Comparison of ENCODE assay signal across 10 cellular contexts in genomic region chr3:49397470-49397869, GRCh38. TPM values are rescaled to one million over a fixed set of nuclear protein-coding genes. Genes with fewer than 3 reads are reported as not detected.
DNase-seq lines count a peak whose midpoint lies in the region; ATAC-seq and TF ChIP-seq lines count a peak whose summit lies in the region.
"Had no signal": no experiment of that assay in that cellular context is flagged by ENCODE, and none has a peak within 500 bp of the region (broad histone marks: within the 10 kb centered on the region; RNA-seq: fewer than 3 reads in every experiment).

No MANE protein-coding gene starts in this region.

- H3K36me3 ChIP-seq in hepatocyte (replicated peaks; ENCODE audit: insufficient read depth, low read depth): no peaks in the 10 kb centered on the region
- H3K36me3 ChIP-seq: breast epithelium had no signal

- no peaks in the 10 kb centered on the region for H3K27me3 ChIP-seq in hepatocyte
- H3K27me3 ChIP-seq: breast epithelium, SJSA1 had no signal

- H3K4me1 ChIP-seq in hepatocyte (ENCODE audit: insufficient read depth): no peaks in the 10 kb centered on the region
- H3K4me1 ChIP-seq: breast epithelium, SJSA1 had no signal

- H3K79me2 ChIP-seq in hepatocyte: peaks cover 98% of the 10 kb centered on the region

- intact Hi-C loops in activated CD4-positive, alpha-beta T cell treated with anti-CD3 and anti-CD28 coated beads, Interleukin-2, amount 10 ng/mL, durations not matched to agents 24 days and 14 days (cut with micrococcal nuclease): no loop called here

- TF ChIP-seq CTCF in hepatocyte (IDR thresholded peaks at IDR 0.05; ENCODE audit: poor library complexity): no peak

- no peaks in the 10 kb centered on the region for H3K27me3 Mint-ChIP-seq in activated CD4-positive, alpha-beta T cell treated with anti-CD3 and anti-CD28 coated beads, Interleukin-2, amount 10 ng/mL, durations not matched to agents 24 days and 14 days
- H3K27me3 Mint-ChIP-seq in activated CD4-positive, alpha-beta T cell treated with anti-CD3 and anti-CD28 coated beads, Interleukin-2, amount 10 ng/mL, durations not matched to agents 7 days and 5 days: no peaks in the 10 kb centered on the region
- no peaks in the 10 kb centered on the region for H3K27me3 Mint-ChIP-seq in activated naive CD8-positive, alpha-beta T cell treated with anti-CD3 and anti-CD28 coated beads for 36 hours
- no peaks in the 10 kb centered on the region for H3K27me3 Mint-ChIP-seq in stimulated activated naive B cell treated with anti-CD40 and anti-IgM and Interleukin-4, amounts not matched to agents 10 μg/mL and 1 μg/mL and 100 μg/mL, for 72 hours

- peak overlapping the region; percentile 6 for H3K27ac Mint-ChIP-seq in activated CD4-positive, alpha-beta T cell treated with anti-CD3 and anti-CD28 coated beads, Interleukin-2, amount 10 ng/mL, durations not matched to agents 24 days and 14 days
- no peak overlapping the region for H3K27ac Mint-ChIP-seq in activated CD4-positive, alpha-beta T cell treated with anti-CD3 and anti-CD28 coated beads, Interleukin-2, amount 10 ng/mL, durations not matched to agents 7 days and 5 days
- H3K27ac Mint-ChIP-seq in activated naive CD8-positive, alpha-beta T cell treated with anti-CD3 and anti-CD28 coated beads for 36 hours: peak overlapping the region; percentile 3
- peak overlapping the region; percentile 7 for H3K27ac Mint-ChIP-seq in stimulated activated naive B cell treated with anti-CD40 and anti-IgM and Interleukin-4, amounts not matched to agents 10 μg/mL and 1 μg/mL and 100 μg/mL, for 72 hours

- H3K36me3 Mint-ChIP-seq in activated CD4-positive, alpha-beta T cell treated with anti-CD3 and anti-CD28 coated beads, Interleukin-2, amount 10 ng/mL, durations not matched to agents 24 days and 14 days (ENCODE audit: low read depth): peaks cover 41% of the 10 kb centered on the region
- peaks cover 41% of the 10 kb centered on the region for H3K36me3 Mint-ChIP-seq in activated CD4-positive, alpha-beta T cell treated with anti-CD3 and anti-CD28 coated beads, Interleukin-2, amount 10 ng/mL, durations not matched to agents 7 days and 5 days (ENCODE audit: low read depth)
- peaks cover 49% of the 10 kb centered on the region for H3K36me3 Mint-ChIP-seq in activated naive CD8-positive, alpha-beta T cell treated with anti-CD3 and anti-CD28 coated beads for 36 hours
- peaks cover 41 to 65% of the 10 kb centered on the region in 2 donors for H3K36me3 Mint-ChIP-seq in stimulated activated naive B cell treated with anti-CD40 and anti-IgM and Interleukin-4, amounts not matched to agents 10 μg/mL and 1 μg/mL and 100 μg/mL, for 72 hours

- no peak overlapping the region for H3K27ac ChIP-seq in hepatocyte
- H3K27ac ChIP-seq: SJSA1 had no signal

- POLR2A ChIA-PET in activated CD4-positive, alpha-beta T cell treated with anti-CD3 and anti-CD28 coated beads, Interleukin-2, amount 10 ng/mL, durations not matched to agents 7 days and 5 days (lab: Charles Lee): interaction anchor here (0.5 kb wide), 1 partner anchor 480 kb away, joined by 3 read pairs; no protein-coding TSS in a partner anchor

- no peak overlapping the region for H2AFZ ChIP-seq in hepatocyte

- no peak overlapping the region for H3K4me3 ChIP-seq in hepatocyte
- H3K4me3 ChIP-seq: breast epithelium, SJSA1 had no signal

- no peaks in the 10 kb centered on the region for H3K9me3 Mint-ChIP-seq in activated CD4-positive, alpha-beta T cell treated with anti-CD3 and anti-CD28 coated beads, Interleukin-2, amount 10 ng/mL, durations not matched to agents 24 days and 14 days
- no peaks in the 10 kb centered on the region for H3K9me3 Mint-ChIP-seq in activated CD4-positive, alpha-beta T cell treated with anti-CD3 and anti-CD28 coated beads, Interleukin-2, amount 10 ng/mL, durations not matched to agents 7 days and 5 days
- H3K9me3 Mint-ChIP-seq in activated naive CD8-positive, alpha-beta T cell treated with anti-CD3 and anti-CD28 coated beads for 36 hours: no peaks in the 10 kb centered on the region
- no peaks in the 10 kb centered on the region for H3K9me3 Mint-ChIP-seq in stimulated activated naive B cell treated with anti-CD40 and anti-IgM and Interleukin-4, amounts not matched to agents 10 μg/mL and 1 μg/mL and 100 μg/mL, for 72 hours

- no peaks in the 10 kb centered on the region for H3K9me2 ChIP-seq in hepatocyte (replicated peaks; ENCODE audit: insufficient read depth)

- H3K4me1 Mint-ChIP-seq in activated CD4-positive, alpha-beta T cell treated with anti-CD3 and anti-CD28 coated beads, Interleukin-2, amount 10 ng/mL, durations not matched to agents 24 days and 14 days: peaks cover 31% of the 10 kb centered on the region
- H3K4me1 Mint-ChIP-seq in activated CD4-positive, alpha-beta T cell treated with anti-CD3 and anti-CD28 coated beads, Interleukin-2, amount 10 ng/mL, durations not matched to agents 7 days and 5 days: peaks cover 49% of the 10 kb centered on the region
- H3K4me1 Mint-ChIP-seq in activated naive CD8-positive, alpha-beta T cell treated with anti-CD3 and anti-CD28 coated beads for 36 hours: peaks cover 59% of the 10 kb centered on the region
- peaks cover 39 to 87% of the 10 kb centered on the region in 2 donors for H3K4me1 Mint-ChIP-seq in stimulated activated naive B cell treated with anti-CD40 and anti-IgM and Interleukin-4, amounts not matched to agents 10 μg/mL and 1 μg/mL and 100 μg/mL, for 72 hours

- DNase-seq in activated CD4-positive, alpha-beta T cell treated with anti-CD3 and anti-CD28 coated beads, Interleukin-2, amount 10 ng/mL, durations not matched to agents 24 days and 14 days: no peak
- no peak for DNase-seq in activated CD4-positive, alpha-beta T cell treated with anti-CD3 and anti-CD28 coated beads, Interleukin-2, amount 10 ng/mL, durations not matched to agents 7 days and 5 days
- no peak for DNase-seq in activated naive CD8-positive, alpha-beta T cell treated with anti-CD3 and anti-CD28 coated beads for 36 hours
- peak; percentile 26 for DNase-seq in hepatocyte (ENCODE audit: low spot score)
- no peak for DNase-seq in stimulated activated naive B cell treated with anti-CD40 and anti-IgM and Interleukin-4, amounts not matched to agents 10 μg/mL and 1 μg/mL and 100 μg/mL, for 72 hours
- no peak for DNase-seq in NCI-H2196 treated with DMSO at 0.1 percent for 48 hours (lab: John Stamatoyannopoulos, UW; ENCODE audit: unreplicated experiment)

- no peaks in the 10 kb centered on the region for H3K9me3 ChIP-seq in hepatocyte (ENCODE audit: low read depth)
- H3K9me3 ChIP-seq: breast epithelium, SJSA1 had no signal

- peak; percentile 75 for ATAC-seq in stimulated activated naive B cell treated with anti-CD40 and anti-IgM and Interleukin-4, amounts not matched to agents 10 μg/mL and 1 μg/mL and 100 μg/mL, for 72 hours (replicated peaks)
- ATAC-seq in HG02981 (IDR thresholded peaks at IDR 0.05; ENCODE audit: unreplicated experiment): no peak
- no peak for ATAC-seq in GM19455 (IDR thresholded peaks at IDR 0.05; ENCODE audit: unreplicated experiment)

- no peak overlapping the region for H3K4me3 Mint-ChIP-seq in activated CD4-positive, alpha-beta T cell treated with anti-CD3 and anti-CD28 coated beads, Interleukin-2, amount 10 ng/mL, durations not matched to agents 24 days and 14 days
- no peak overlapping the region for H3K4me3 Mint-ChIP-seq in activated CD4-positive, alpha-beta T cell treated with anti-CD3 and anti-CD28 coated beads, Interleukin-2, amount 10 ng/mL, durations not matched to agents 7 days and 5 days
- no peak overlapping the region for H3K4me3 Mint-ChIP-seq in activated naive CD8-positive, alpha-beta T cell treated with anti-CD3 and anti-CD28 coated beads for 36 hours
- H3K4me3 Mint-ChIP-seq in stimulated activated naive B cell treated with anti-CD40 and anti-IgM and Interleukin-4, amounts not matched to agents 10 μg/mL and 1 μg/mL and 100 μg/mL, for 72 hours: peak overlapping the region in 1 of 2 donors; percentile 1

- H4K20me1 ChIP-seq in hepatocyte (ENCODE audit: insufficient read depth, poor library complexity, severe bottlenecking): peaks cover 95% of the 10 kb centered on the region

- 67% methylated on average over 4 of the region's 4 CpGs for WGBS in hepatocyte (ENCODE audit: low lambda C conversion rate, missing lambda C conversion rate)

- CTCF ChIA-PET in activated CD4-positive, alpha-beta T cell treated with anti-CD3 and anti-CD28 coated beads, Interleukin-2, amount 10 ng/mL, durations not matched to agents 7 days and 5 days (lab: Charles Lee): interaction anchor here (0.6 to 0.8 kb wide), 2 partner anchors 20 to 45 kb away, joined by 3 to 4 read pairs; no protein-coding TSS in a partner anchor

- H3K4me2 ChIP-seq in hepatocyte: no peak overlapping the region

RNA-seq across cellular contexts. Expression of gene RHOA, which starts 14.3 kb away (rescaled TPM):
- total RNA-seq in activated CD4-positive, alpha-beta T cell treated with anti-CD3 and anti-CD28 coated beads, Interleukin-2, amount 10 ng/mL, durations not matched to agents 24 days and 14 days: 381 and 391 TPM in 2 replicates
- total RNA-seq in activated CD4-positive, alpha-beta T cell treated with anti-CD3 and anti-CD28 coated beads, Interleukin-2, amount 10 ng/mL, durations not matched to agents 7 days and 5 days: 100 to 1,000 TPM; 467 to 520 TPM
- total RNA-seq in activated naive CD8-positive, alpha-beta T cell treated with anti-CD3 and anti-CD28 coated beads for 36 hours: 100 to 1,000 TPM; 414 to 420 TPM
- 434 and 527 TPM in 2 replicates for total RNA-seq in hepatocyte
- 371 and 392 TPM in 2 replicates for polyA plus RNA-seq in hepatocyte

RNA-seq across cellular contexts. Expression of gene TCTA, which starts 14.8 kb away (rescaled TPM):
- 18.7 and 21.2 TPM in 2 replicates for total RNA-seq in activated CD4-positive, alpha-beta T cell treated with anti-CD3 and anti-CD28 coated beads, Interleukin-2, amount 10 ng/mL, durations not matched to agents 24 days and 14 days
- total RNA-seq in activated CD4-positive, alpha-beta T cell treated with anti-CD3 and anti-CD28 coated beads, Interleukin-2, amount 10 ng/mL, durations not matched to agents 7 days and 5 days: 10 to 100 TPM; 23.3 to 24.8 TPM
- 10 to 100 TPM; 10.2 to 10.5 TPM for total RNA-seq in activated naive CD8-positive, alpha-beta T cell treated with anti-CD3 and anti-CD28 coated beads for 36 hours
- total RNA-seq in hepatocyte: 20.9 and 24.5 TPM in 2 replicates
- polyA plus RNA-seq in hepatocyte: 30.1 and 31.6 TPM in 2 replicates

RNA-seq across cellular contexts. Expression of gene AMT, which starts 24.8 kb away (rescaled TPM):
- 2.6 and 3.7 TPM in 2 replicates for total RNA-seq in activated CD4-positive, alpha-beta T cell treated with anti-CD3 and anti-CD28 coated beads, Interleukin-2, amount 10 ng/mL, durations not matched to agents 24 days and 14 days
- total RNA-seq in activated CD4-positive, alpha-beta T cell treated with anti-CD3 and anti-CD28 coated beads, Interleukin-2, amount 10 ng/mL, durations not matched to agents 7 days and 5 days: 1 to 10 TPM; 6.2 to 6.3 TPM
- total RNA-seq in activated naive CD8-positive, alpha-beta T cell treated with anti-CD3 and anti-CD28 coated beads for 36 hours: 1 to 10 TPM in 1 of 2 experiments, under 1 TPM in 1; 0.42 to 2.0 TPM
- 19.0 and 26.5 TPM in 2 replicates for total RNA-seq in hepatocyte
- polyA plus RNA-seq in hepatocyte: 32.7 and 39.7 TPM in 2 replicates

RNA-seq across cellular contexts. Expression of gene NICN1, which starts 31.7 kb away (rescaled TPM):
- 11.1 and 12.6 TPM in 2 replicates for total RNA-seq in activated CD4-positive, alpha-beta T cell treated with anti-CD3 and anti-CD28 coated beads, Interleukin-2, amount 10 ng/mL, durations not matched to agents 24 days and 14 days
- 10 to 100 TPM; 24.9 to 30.3 TPM for total RNA-seq in activated CD4-positive, alpha-beta T cell treated with anti-CD3 and anti-CD28 coated beads, Interleukin-2, amount 10 ng/mL, durations not matched to agents 7 days and 5 days
- 1 to 10 TPM; 7.3 to 8.7 TPM for total RNA-seq in activated naive CD8-positive, alpha-beta T cell treated with anti-CD3 and anti-CD28 coated beads for 36 hours
- 6.7 and 8.1 TPM in 2 replicates for total RNA-seq in hepatocyte
- polyA plus RNA-seq in hepatocyte: 10.4 and 14.0 TPM in 2 replicates

RNA-seq across cellular contexts. Expression of gene GPX1, which starts 39.3 kb away (rescaled TPM):
- 190 and 200 TPM in 2 replicates for total RNA-seq in activated CD4-positive, alpha-beta T cell treated with anti-CD3 and anti-CD28 coated beads, Interleukin-2, amount 10 ng/mL, durations not matched to agents 24 days and 14 days
- 100 to 1,000 TPM in 1 of 2 experiments, 10 to 100 TPM in 1; 89.7 to 110 TPM for total RNA-seq in activated CD4-positive, alpha-beta T cell treated with anti-CD3 and anti-CD28 coated beads, Interleukin-2, amount 10 ng/mL, durations not matched to agents 7 days and 5 days
- 100 to 1,000 TPM; 237 to 242 TPM for total RNA-seq in activated naive CD8-positive, alpha-beta T cell treated with anti-CD3 and anti-CD28 coated beads for 36 hours
- total RNA-seq in hepatocyte: 186 and 205 TPM in 2 replicates
- polyA plus RNA-seq in hepatocyte: 437 and 440 TPM in 2 replicates

Comparison
In these comparisons a context has a peak if more than half of its experiments do, and no peak if none do; other contexts are left out.
1. ATAC-seq: peak in stimulated activated naive B cell treated with anti-CD40 and anti-IgM and Interleukin-4, amounts not matched to agents 10 μg/mL and 1 μg/mL and 100 μg/mL, for 72 hours (2 of 2); none in HG02981 (single experiment) and GM19455 (single experiment).